Comparison of ENCODE assay signal across 18 cellular contexts in the genomic region with DNA sequence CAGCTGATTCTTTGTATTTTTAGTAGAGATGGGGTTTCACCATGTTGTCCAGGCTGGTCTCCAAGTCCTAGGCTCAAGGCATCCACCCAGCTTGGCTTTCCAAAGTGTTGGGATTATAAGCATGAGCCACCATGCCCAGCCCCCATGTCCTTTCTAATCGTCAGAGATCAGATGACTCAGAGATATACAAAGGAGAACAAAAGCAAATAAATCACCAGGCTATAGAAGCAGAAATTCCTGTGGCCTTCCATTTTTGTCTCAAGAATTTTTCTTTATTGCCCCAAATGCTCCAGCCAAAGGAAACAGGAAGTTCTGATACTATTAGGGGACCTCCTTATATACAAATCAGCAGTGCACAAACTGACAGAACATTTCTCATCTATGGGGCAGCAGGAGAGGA.
DNase-seq lines count a peak whose midpoint lies in the region; ATAC-seq, FAIRE-seq and TF ChIP-seq lines count a peak whose summit lies in the region.
"Had no signal": no experiment of that assay in that cellular context is flagged by ENCODE, and none has a peak within 500 bp of the region (broad histone marks: within the 10 kb centered on the region; RNA-seq: fewer than 3 reads in every experiment).

No MANE protein-coding gene starts in this region.

- intact Hi-C loops in MCF 10A (cut with micrococcal nuclease), result no loop called here
- intact Hi-C loops in breast epithelium (cut with DNase I; ENCODE audit: low total_unique reads), result loop anchor here (5.0 kb wide), 1 partner anchor 1683 kb away; no protein-coding TSS in a partner anchor
- intact Hi-C loops in right lobe of liver (cut with DNase I), result no loop called here

- H3K27me3 ChIP-seq in breast epithelium, result no peaks in the 10 kb centered on the region
- H3K27me3 ChIP-seq in astrocyte (ENCODE audit: insufficient read depth, low read length), result no peaks in the 10 kb centered on the region
- H3K27me3 ChIP-seq in right lobe of liver, result no peaks in the 10 kb centered on the region

- WGBS in right lobe of liver (ENCODE audit: insufficient coverage, low coverage, low lambda C conversion rate, missing lambda C conversion rate), result 43% methylated on average over 1 of the region's 1 CpG

- peaks cover 33% of the 10 kb centered on the region for H3K9me3 Mint-ChIP-seq in MCF 10A (ENCODE audit: unreplicated experiment)
- H3K9me3 Mint-ChIP-seq in astrocyte (ENCODE audit: unreplicated experiment), result peaks cover 14% of the 10 kb centered on the region

- ATAC-seq in right lobe of liver, result no peak
- ATAC-seq: activated CD4-positive, alpha-beta T cell treated with anti-CD3 and anti-CD28 coated beads for 36 hours; CD8-positive, alpha-beta T cell; effector memory CD8-positive, alpha-beta T cell had no signal

- H3K4me2 ChIP-seq in astrocyte (ENCODE audit: low read length), result peak overlapping the region; percentile 35

- H3K4me1 ChIP-seq in breast epithelium (no peaks in the 10 kb centered on the region), astrocyte (ENCODE audit: insufficient read depth, low read length) (peaks cover 8% of the 10 kb centered on the region), right lobe of liver (no peaks in the 10 kb centered on the region)

- H2AFZ ChIP-seq in astrocyte (ENCODE audit: low read depth, low read length), result no peak overlapping the region

- H3K4me3 Mint-ChIP-seq in MCF 10A (ENCODE audit: unreplicated experiment), result no peak overlapping the region
- H3K4me3 Mint-ChIP-seq in astrocyte (ENCODE audit: unreplicated experiment), result no peak overlapping the region
- H3K4me3 Mint-ChIP-seq: activated CD4-positive, alpha-beta T cell treated with anti-CD3 and anti-CD28 coated beads for 36 hours; activated naive CD4-positive, alpha-beta T cell treated with anti-CD3 and anti-CD28 coated beads for 36 hours; CD8-positive, alpha-beta T cell; effector memory CD8-positive, alpha-beta T cell had no signal

- TF ChIP-seq CTCF in MCF 10A (IDR thresholded peaks at IDR 0.05; ENCODE audit: unreplicated experiment), result no peak
- TF ChIP-seq CTCF in breast epithelium (IDR thresholded peaks at IDR 0.05), result no peak
- no peak for TF ChIP-seq CTCF in astrocyte (IDR thresholded peaks at IDR 0.05; ENCODE audit: insufficient read depth, low read depth, low read length)
- TF ChIP-seq CTCF in fibroblast of the aortic adventitia (IDR thresholded peaks at IDR 0.05; ENCODE audit: insufficient read depth, low read length), result no peak
- TF ChIP-seq CTCF in right lobe of liver (IDR thresholded peaks at IDR 0.05), result no peak
- TF ChIP-seq CTCF in GM10266 (IDR thresholded peaks at IDR 0.05; ENCODE audit: control insufficient read depth, insufficient read depth, low read depth, missing control alignments), result no peak

- H3K27me3 Mint-ChIP-seq in MCF 10A (ENCODE audit: insufficient read depth, unreplicated experiment), result no peaks in the 10 kb centered on the region
- H3K27me3 Mint-ChIP-seq in astrocyte (ENCODE audit: low read depth, unreplicated experiment), result no peaks in the 10 kb centered on the region
- H3K27me3 Mint-ChIP-seq: activated CD4-positive, alpha-beta T cell treated with anti-CD3 and anti-CD28 coated beads for 36 hours; effector memory CD8-positive, alpha-beta T cell had no signal

- no peaks in the 10 kb centered on the region for H3K36me3 Mint-ChIP-seq in MCF 10A (ENCODE audit: insufficient read depth, unreplicated experiment)
- H3K36me3 Mint-ChIP-seq in astrocyte (ENCODE audit: low read depth, unreplicated experiment), result peaks cover 3% of the 10 kb centered on the region
- H3K36me3 Mint-ChIP-seq: CD8-positive, alpha-beta T cell had no signal

- no peaks in the 10 kb centered on the region for H3K36me3 ChIP-seq in breast epithelium
- no peaks in the 10 kb centered on the region for H3K36me3 ChIP-seq in astrocyte (ENCODE audit: insufficient read depth, low read length)
- H3K36me3 ChIP-seq in right lobe of liver, result no peaks in the 10 kb centered on the region

- H3K9me3 ChIP-seq in breast epithelium (peaks cover 0 to 11% of the 10 kb centered on the region in 2 donors), astrocyte (ENCODE audit: insufficient read depth, low read depth, low read length) (peaks cover 20% of the 10 kb centered on the region), right lobe of liver (peaks cover 0 to 3% (median 0%) of the 10 kb centered on the region in 4 donors)

- H3K27ac Mint-ChIP-seq in MCF 10A (ENCODE audit: low read depth, unreplicated experiment), result peak overlapping the region; percentile 68
- H3K27ac Mint-ChIP-seq in astrocyte (ENCODE audit: unreplicated experiment), result no peak overlapping the region
- H3K27ac Mint-ChIP-seq: activated CD4-positive, alpha-beta T cell treated with anti-CD3 and anti-CD28 coated beads for 36 hours; activated naive CD4-positive, alpha-beta T cell treated with anti-CD3 and anti-CD28 coated beads for 36 hours; CD8-positive, alpha-beta T cell; effector memory CD8-positive, alpha-beta T cell had no signal

- H3K4me1 Mint-ChIP-seq in MCF 10A (ENCODE audit: insufficient read depth, unreplicated experiment) (no peaks in the 10 kb centered on the region), astrocyte (ENCODE audit: low read depth, unreplicated experiment) (no peaks in the 10 kb centered on the region)
- H3K4me1 Mint-ChIP-seq: activated CD4-positive, alpha-beta T cell treated with anti-CD3 and anti-CD28 coated beads for 36 hours had no signal

- BruUV-seq in MCF 10A (replicated peaks; lab: Mats Ljungman, UMichigan), result no TSS peak

- CTCF ChIA-PET in MCF 10A (lab: Yijun Ruan, JAX), result interaction anchor here (0.6 kb wide), 1 partner anchor 735 kb away, joined by 3 read pairs; no protein-coding TSS in a partner anchor

- TF ChIP-seq POLR2A in breast epithelium (IDR thresholded peaks at IDR 0.05), result no peak
- no peak for TF ChIP-seq POLR2A in right lobe of liver (IDR thresholded peaks at IDR 0.05)

- H4K20me1 ChIP-seq in astrocyte (ENCODE audit: insufficient read depth, low read length), result no peaks in the 10 kb centered on the region

- H3K27ac ChIP-seq in breast epithelium, result no peak overlapping the region
- H3K27ac ChIP-seq in astrocyte (ENCODE audit: low read depth, low read length), result peak overlapping the region; percentile 64
- H3K27ac ChIP-seq in right lobe of liver, result no peak overlapping the region

- H3K9ac ChIP-seq in astrocyte (ENCODE audit: low read length), result no peak overlapping the region

- DNase-seq in MCF 10A (ENCODE audit: unreplicated experiment) (peak; percentile 52), breast epithelium (ENCODE audit: low spot score in 2 of 2) (no peak), astrocyte (ENCODE audit: low read depth) (peak; percentile 87), fibroblast of the aortic adventitia (ENCODE audit: low read depth) (peak; percentile 94), OCI-M2 (lab: John Stamatoyannopoulos, UW; ENCODE audit: unreplicated experiment) (no peak), right lobe of liver (no peak), NCI-H187 treated with DMSO at 0.1 percent for 48 hours (lab: John Stamatoyannopoulos, UW) (no peak), GM10266 (ENCODE audit: extremely low spot score) (no peak)
- DNase-seq: 8988T; activated CD4-positive, alpha-beta T cell treated with anti-CD3 and anti-CD28 coated beads for 36 hours; activated naive CD4-positive, alpha-beta T cell treated with anti-CD3 and anti-CD28 coated beads for 36 hours; caudate nucleus; CD8-positive, alpha-beta T cell; effector memory CD8-positive, alpha-beta T cell; MM.1S; NCI-H82; T-helper 2 cell had no signal

- H3K79me2 ChIP-seq in astrocyte (ENCODE audit: insufficient read depth, low read length), result no peaks in the 10 kb centered on the region

- POLR2A ChIA-PET in MCF 10A (lab: Yijun Ruan, JAX), result no interaction called here

- H3K4me3 ChIP-seq in breast epithelium, result no peak overlapping the region
- no peak overlapping the region for H3K4me3 ChIP-seq in astrocyte (ENCODE audit: insufficient read depth, low read depth, low read length)
- H3K4me3 ChIP-seq in fibroblast of the aortic adventitia (ENCODE audit: low read depth, low read length), result no peak overlapping the region
- H3K4me3 ChIP-seq in right lobe of liver, result no peak overlapping the region

- FAIRE-seq in astrocyte (lab: Jason Lieb, UNC), result no peak
- FAIRE-seq: HTR-8/SVneo had no signal

Comparison
In these comparisons a context has a peak if more than half of its experiments do, and no peak if none do; other contexts are left out.
1. DNase-seq: peak in MCF 10A (single experiment), astrocyte (single experiment) and fibroblast of the aortic adventitia (single experiment); none in breast epithelium (0 of 2), OCI-M2 (single experiment), right lobe of liver (0 of 3), NCI-H187 treated with DMSO at 0.1 percent for 48 hours (single experiment) and GM10266 (single experiment).